ENCODE assay signal across 16 cellular contexts in the genomic region with DNA sequence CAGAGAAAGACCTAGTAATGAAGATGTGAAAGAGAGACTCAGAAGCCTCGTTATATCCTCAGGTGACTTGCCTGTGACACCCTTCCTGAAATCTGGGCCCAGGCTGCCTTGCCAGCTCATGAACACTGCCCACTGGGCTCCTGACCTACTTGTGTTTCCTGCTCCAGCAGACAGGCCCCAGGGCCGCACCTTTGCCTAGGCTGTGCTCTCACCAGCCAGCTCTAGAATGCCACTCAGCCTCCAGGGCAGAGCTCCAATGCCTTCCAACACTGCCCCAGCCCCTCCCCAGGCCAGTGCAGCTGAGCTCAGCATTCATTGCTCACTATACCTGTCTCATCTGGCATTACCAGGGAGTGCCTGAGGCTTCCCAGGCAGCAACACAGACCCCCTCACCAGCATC.
DNase-seq lines count a peak whose midpoint lies in the region; ATAC-seq, FAIRE-seq and TF ChIP-seq lines count a peak whose summit lies in the region.
"Had no signal": no experiment of that assay in that cellular context is flagged by ENCODE, and none has a peak within 500 bp of the region (broad histone marks: within the 10 kb centered on the region; RNA-seq: fewer than 3 reads in every experiment).

No MANE protein-coding gene starts in this region.

- intact Hi-C loops in left ventricle myocardium superior (cut with micrococcal nuclease), result no loop called here

- FAIRE-seq in RCC 7860 (lab: Jason Lieb, UNC), result no peak
- FAIRE-seq: GM18507 had no signal

- no peak overlapping the region for H3K27ac Mint-ChIP-seq in glutamatergic neuron (ENCODE audit: unreplicated experiment)
- H3K27ac Mint-ChIP-seq: stimulated activated naive CD8-positive, alpha-beta T cell treated with anti-CD3 and anti-CD28 coated beads, Interleukin-15, Interleukin-2, amounts not matched to agents 100 ng/mL and 50 ng/mL, for 24 hours had no signal

- DNase-seq in stimulated activated naive CD4-positive, alpha-beta T cell treated with Interleukin-2 at 50 U/mL for 16 hours (lab: John Stamatoyannopoulos, UW), result peak; percentile 8
- DNase-seq in stimulated activated naive CD4-positive, alpha-beta T cell (lab: John Stamatoyannopoulos, UW), result no peak
- DNase-seq in activated effector memory CD4-positive, alpha-beta T cell treated with Interleukin-2 at 50 U/mL for 16 hours, result peak; percentile 54
- DNase-seq in left ventricle myocardium superior (no peak), ureter (ENCODE audit: low spot score) (peak; percentile 72), RCC 7860 (ENCODE audit: low spot score) (no peak), glutamatergic neuron (no peak)
- DNase-seq: activated CD4-positive, CD25-positive, alpha-beta regulatory T cell treated with anti-CD3 and anti-CD28 coated beads, Interleukin-2, amount 50 U/mL, for 72 hours; activated naive CD4-positive, alpha-beta T cell treated with anti-CD3 and anti-CD28 coated beads, Interleukin-2, amount 50 U/mL, for 16 hours; AML-193; DMS153; NCI-H510A treated with DMSO at 0.1 percent for 48 hours; ovary had no signal

- peaks cover 3% of the 10 kb centered on the region for H3K27me3 Mint-ChIP-seq in glutamatergic neuron (ENCODE audit: unreplicated experiment)
- H3K27me3 Mint-ChIP-seq: stimulated activated naive CD8-positive, alpha-beta T cell treated with anti-CD3 and anti-CD28 coated beads, Interleukin-15, Interleukin-2, amounts not matched to agents 100 ng/mL and 50 ng/mL, for 24 hours had no signal

- H3K9me3 Mint-ChIP-seq in glutamatergic neuron (ENCODE audit: unreplicated experiment), result no peaks in the 10 kb centered on the region
- H3K9me3 Mint-ChIP-seq: stimulated activated naive CD8-positive, alpha-beta T cell treated with anti-CD3 and anti-CD28 coated beads, Interleukin-15, Interleukin-2, amounts not matched to agents 100 ng/mL and 50 ng/mL, for 24 hours had no signal

- peaks cover 21% of the 10 kb centered on the region for H3K4me1 Mint-ChIP-seq in glutamatergic neuron (ENCODE audit: low read depth, unreplicated experiment)

- ATAC-seq in left ventricle myocardium superior (peak; percentile 66), HG03045 (IDR thresholded peaks at IDR 0.05; ENCODE audit: unreplicated experiment) (no peak)

- no peak for TF ChIP-seq CTCF in glutamatergic neuron (IDR thresholded peaks at IDR 0.05; ENCODE audit: partially characterized antibody, unreplicated experiment)

- H3K4me3 Mint-ChIP-seq in glutamatergic neuron (ENCODE audit: unreplicated experiment), result no peak overlapping the region
- H3K4me3 Mint-ChIP-seq: stimulated activated naive CD8-positive, alpha-beta T cell treated with anti-CD3 and anti-CD28 coated beads, Interleukin-15, Interleukin-2, amounts not matched to agents 100 ng/mL and 50 ng/mL, for 24 hours had no signal

- H3K36me3 Mint-ChIP-seq in glutamatergic neuron (ENCODE audit: unreplicated experiment), result no peaks in the 10 kb centered on the region

Comparison
In these comparisons a context has a peak if more than half of its experiments do, and no peak if none do; other contexts are left out.
1. DNase-seq: peak in stimulated activated naive CD4-positive, alpha-beta T cell treated with Interleukin-2 at 50 U/mL for 16 hours (single experiment), activated effector memory CD4-positive, alpha-beta T cell treated with Interleukin-2 at 50 U/mL for 16 hours (single experiment) and ureter (single experiment); none in stimulated activated naive CD4-positive, alpha-beta T cell (0 of 6), left ventricle myocardium superior (single experiment), RCC 7860 (single experiment) and glutamatergic neuron (single experiment).